ENCODE assay signal across 24 cellular contexts in genomic region chr9:69882998-69883565, GRCh38.
"Had no signal": no experiment of that assay in that cellular context is flagged by ENCODE, and none has a peak within 500 bp of the region (broad histone marks: within the 10 kb centered on the region; RNA-seq: fewer than 3 reads in every experiment).

No MANE protein-coding gene starts in this region.

- H3K27ac Mint-ChIP-seq: immature natural killer cell; naive thymus-derived CD8-positive, alpha-beta T cell; nephron progenitor cell; stimulated activated effector memory CD8-positive, alpha-beta T cell treated with anti-CD3 and anti-CD28 coated beads, Interleukin-12 subunit alpha, Interleukin-12 subunit beta, amount 100 ng/mL, for 72 hours had no signal

- H3K36me3 ChIP-seq: lower lobe of right lung, prostate gland, sigmoid colon, stomach, thyroid gland, vagina had no signal

- ATAC-seq: left ventricle myocardium superior; lower lobe of right lung; naive thymus-derived CD8-positive, alpha-beta T cell; right cardiac atrium; stimulated activated effector memory CD8-positive, alpha-beta T cell treated with anti-CD3 and anti-CD28 coated beads, Interleukin-12 subunit alpha, Interleukin-12 subunit beta, amount 100 ng/mL, for 72 hours had no signal

- H3K4me3 Mint-ChIP-seq: immature natural killer cell; naive thymus-derived CD8-positive, alpha-beta T cell; nephron progenitor cell; stimulated activated effector memory CD8-positive, alpha-beta T cell treated with anti-CD3 and anti-CD28 coated beads, Interleukin-12 subunit alpha, Interleukin-12 subunit beta, amount 100 ng/mL, for 72 hours had no signal

- H3K4me3 ChIP-seq: lower lobe of right lung, prostate gland, sigmoid colon, stomach, thyroid gland, vagina had no signal

- DNase-seq: dermis blood vessel endothelial cell; effector memory CD4-positive, alpha-beta T cell; erythroblast; hypothalamus; immature natural killer cell; islet precursor cell; kidney glomerular epithelial cell; left ventricle myocardium superior; lower lobe of right lung; naive thymus-derived CD8-positive, alpha-beta T cell; nephron progenitor cell; nucleus accumbens; right cardiac atrium; sigmoid colon; stimulated activated CD4-positive, alpha-beta T cell treated with anti-CD3 and anti-CD28 coated beads, Interleukin-2, amount 100 ng/mL, for 24 hours; stimulated activated CD4-positive, alpha-beta T cell treated with anti-CD3 and anti-CD28 coated beads, Interleukin-4, amount 100 ng/mL, for 24 hours; stimulated activated naive CD4-positive, alpha-beta T cell treated with Interleukin-2 at 50 U/mL for 16 hours; stomach; thyroid gland; trophoblast cell had no signal

- H3K27me3 ChIP-seq: sigmoid colon, stomach, thyroid gland, vagina had no signal

- H3K9me3 ChIP-seq: lower lobe of right lung, prostate gland, thyroid gland, vagina had no signal

- H3K4me1 ChIP-seq: lower lobe of right lung, prostate gland, sigmoid colon, vagina had no signal

- H3K4me1 Mint-ChIP-seq: immature natural killer cell; nephron progenitor cell; stimulated activated effector memory CD8-positive, alpha-beta T cell treated with anti-CD3 and anti-CD28 coated beads, Interleukin-12 subunit alpha, Interleukin-12 subunit beta, amount 100 ng/mL, for 72 hours had no signal

- H3K27ac ChIP-seq: lower lobe of right lung, prostate gland, sigmoid colon, stomach, thyroid gland, vagina had no signal

- FAIRE-seq: endometrium had no signal

- H3K36me3 Mint-ChIP-seq: immature natural killer cell; naive thymus-derived CD8-positive, alpha-beta T cell; stimulated activated effector memory CD8-positive, alpha-beta T cell treated with anti-CD3 and anti-CD28 coated beads, Interleukin-12 subunit alpha, Interleukin-12 subunit beta, amount 100 ng/mL, for 72 hours had no signal

- H3K9me3 Mint-ChIP-seq: immature natural killer cell; naive thymus-derived CD8-positive, alpha-beta T cell; stimulated activated effector memory CD8-positive, alpha-beta T cell treated with anti-CD3 and anti-CD28 coated beads, Interleukin-12 subunit alpha, Interleukin-12 subunit beta, amount 100 ng/mL, for 72 hours had no signal
